Comparison of ENCODE assay signal across 1 cellular context in genomic region chr12:120229583-120230325, GRCh38.
TF ChIP-seq lines count a peak whose summit lies in the region.

No MANE protein-coding gene starts in this region.

TF ChIP-seq in K562, 482 proteins besides CTCF, POLR2A, EP300 and RAD21 (continued from another document):
- TF ChIP-seq UBTF (IDR thresholded peaks at IDR 0.05; ENCODE audit: borderline replicate concordance in 1 of 2, low read depth in 2 of 2, low read length in 2 of 2) (no peak), SLC30A9 (CRISPR knock-in tag; IDR thresholded peaks at IDR 0.05) (no peak), ETS2 (tag; IDR thresholded peaks at IDR 0.05; ENCODE audit: borderline replicate concordance, poor library complexity, severe bottlenecking) (no peak), HOXB6 (CRISPR knock-in tag; IDR thresholded peaks at IDR 0.05; ENCODE audit: borderline replicate concordance) (no peak), HBP1 (CRISPR knock-in tag; IDR thresholded peaks at IDR 0.05) (no peak), NFE2 (IDR thresholded peaks at IDR 0.05; ENCODE audit: low read depth) (no peak), MCM7 (IDR thresholded peaks at IDR 0.05) (no peak), ZNF57 (CRISPR knock-in tag; IDR thresholded peaks at IDR 0.05) (no peak), ZNF282 (CRISPR knock-in tag; IDR thresholded peaks at IDR 0.05) (no peak), ZNF146 (CRISPR knock-in tag; IDR thresholded peaks at IDR 0.05; ENCODE audit: unreplicated experiment) (no peak), TAF1 (IDR thresholded peaks at IDR 0.05; ENCODE audit: control insufficient read depth, extremely low read depth, insufficient read depth, low read length, severe bottlenecking) (no peak), HDAC3 (IDR thresholded peaks at IDR 0.05; ENCODE audit: borderline replicate concordance, partially characterized antibody) (no peak)
- TF ChIP-seq, protein P1, sequence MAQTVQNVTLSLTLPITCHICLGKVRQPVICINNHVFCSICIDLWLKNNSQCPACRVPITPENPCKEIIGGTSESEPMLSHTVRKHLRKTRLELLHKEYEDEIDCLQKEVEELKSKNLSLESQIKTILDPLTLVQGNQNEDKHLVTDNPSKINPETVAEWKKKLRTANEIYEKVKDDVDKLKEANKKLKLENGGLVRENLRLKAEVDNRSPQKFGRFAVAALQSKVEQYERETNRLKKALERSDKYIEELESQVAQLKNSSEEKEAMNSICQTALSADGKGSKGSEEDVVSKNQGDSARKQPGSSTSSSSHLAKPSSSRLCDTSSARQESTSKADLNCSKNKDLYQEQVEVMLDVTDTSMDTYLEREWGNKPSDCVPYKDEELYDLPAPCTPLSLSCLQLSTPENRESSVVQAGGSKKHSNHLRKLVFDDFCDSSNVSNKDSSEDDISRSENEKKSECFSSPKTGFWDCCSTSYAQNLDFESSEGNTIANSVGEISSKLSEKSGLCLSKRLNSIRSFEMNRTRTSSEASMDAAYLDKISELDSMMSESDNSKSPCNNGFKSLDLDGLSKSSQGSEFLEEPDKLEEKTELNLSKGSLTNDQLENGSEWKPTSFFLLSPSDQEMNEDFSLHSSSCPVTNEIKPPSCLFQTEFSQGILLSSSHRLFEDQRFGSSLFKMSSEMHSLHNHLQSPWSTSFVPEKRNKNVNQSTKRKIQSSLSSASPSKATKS (CRISPR knock-in tag; IDR thresholded peaks at IDR 0.05): no peak
